Comparison of ENCODE assay signal across 8 cellular contexts in genomic region chr3:94063497-94064119, GRCh38. TPM values are rescaled to one million over a fixed set of nuclear protein-coding genes. Genes with fewer than 3 reads are reported as not detected.
A peak's percentile ranks its signal among the peaks of the same experiment; 100 is the strongest.
DNase-seq lines count a peak whose midpoint lies in the region; ATAC-seq and TF ChIP-seq lines count a peak whose summit lies in the region.

No MANE protein-coding gene starts in this region.

- ATAC-seq in GM21528 (IDR thresholded peaks at IDR 0.05; ENCODE audit: low FRiP score, unreplicated experiment) (no peak), HG03469 (IDR thresholded peaks at IDR 0.05; ENCODE audit: unreplicated experiment) (no peak)

- DNase-seq in ELR (ENCODE audit: low read depth) (peak; percentile 16), dorsolateral prefrontal cortex (no peak), SIG-M5 (lab: John Stamatoyannopoulos, UW) (no peak)
- no peak for DNase-seq in activated effector memory CD4-positive, alpha-beta T cell treated with anti-CD3 and anti-CD28 coated beads, Interleukin-2, amount 50 U/mL, for 16 hours

- TF ChIP-seq EP300 in neural cell (conservative IDR thresholded peaks at IDR 0.05; ENCODE audit: poor library complexity, severe bottlenecking): no peak

- H3K9me3 ChIP-seq in OCI-LY3 (ENCODE audit: insufficient read depth, low read length): no peaks in the 10 kb centered on the region
- H3K9me3 ChIP-seq in neural cell (ENCODE audit: low read length): no peaks in the 10 kb centered on the region

- H3K27me3 ChIP-seq in OCI-LY3 (ENCODE audit: low read depth, low read length) (no peaks in the 10 kb centered on the region), dorsolateral prefrontal cortex (no peaks in the 10 kb centered on the region), neural cell (ENCODE audit: insufficient read depth, low read depth, low read length) (no peaks in the 10 kb centered on the region)

- H3K79me2 ChIP-seq in OCI-LY3 (ENCODE audit: low read length) (peaks cover 31% of the 10 kb centered on the region), neural cell (replicated peaks; ENCODE audit: insufficient read depth, low read length) (peaks cover 28% of the 10 kb centered on the region)

- H3K4me3 ChIP-seq in OCI-LY3 (ENCODE audit: low read length) (peak overlapping the region; percentile 78), dorsolateral prefrontal cortex (peak overlapping the region; percentile 56 to 95 (median 84)), neural cell (ENCODE audit: low read length) (peak overlapping the region; percentile 73)

- no peaks in the 10 kb centered on the region for H3K9me2 ChIP-seq in neural cell (ENCODE audit: insufficient read depth, low read length)

- H3K36me3 ChIP-seq in OCI-LY3 (replicated peaks; ENCODE audit: low read depth, low read length) (peaks cover 8% of the 10 kb centered on the region), neural cell (ENCODE audit: insufficient read depth, low read length) (peaks cover 6% of the 10 kb centered on the region)

- H4K20me1 ChIP-seq in OCI-LY3 (ENCODE audit: insufficient read depth, low read length) (no peaks in the 10 kb centered on the region), neural cell (ENCODE audit: insufficient read depth) (no peaks in the 10 kb centered on the region)

- H3K4me1 ChIP-seq in OCI-LY3 (ENCODE audit: low read length): peaks cover 23% of the 10 kb centered on the region

- H3F3A ChIP-seq in neural cell (ENCODE audit: insufficient read depth, low read length, poor library complexity, severe bottlenecking): no peaks in the 10 kb centered on the region

- H3K27ac ChIP-seq in OCI-LY3 (ENCODE audit: low read length): peak overlapping the region; percentile 88
- peak overlapping the region in 57 of 59 donors; percentile 71 to 98 (median 93) for H3K27ac ChIP-seq in dorsolateral prefrontal cortex
- peak overlapping the region; percentile 97 for H3K27ac ChIP-seq in neural cell (ENCODE audit: low read length)

- no peak for TF ChIP-seq RAD21 in neural cell (conservative IDR thresholded peaks at IDR 0.05)

- intact Hi-C loops in dorsolateral prefrontal cortex (cut with DNase I): loop anchor here (2.0 to 10.0 kb wide), 2 partner anchors 59 to 83 kb away; partner anchors contain the start of gene ARL13B (in 1 of the 2)

- peak overlapping the region; percentile 93 for H2AFZ ChIP-seq in OCI-LY3 (ENCODE audit: low read depth, low read length)
- H2AFZ ChIP-seq in neural cell (ENCODE audit: low read depth, low read length): peak overlapping the region; percentile 98

- H3K9ac ChIP-seq in OCI-LY3 (ENCODE audit: low read length) (peak overlapping the region; percentile 95), neural cell (ENCODE audit: low read length) (peak overlapping the region; percentile 91)

- peak overlapping the region; percentile 44 for H3K4me2 ChIP-seq in OCI-LY3 (ENCODE audit: low read length)
- H3K4me2 ChIP-seq in neural cell (ENCODE audit: low read length): peak overlapping the region; percentile 59

- TF ChIP-seq CTCF in OCI-LY3 (IDR thresholded peaks at IDR 0.05; ENCODE audit: low read depth, low read length) (no peak), dorsolateral prefrontal cortex (IDR thresholded peaks at IDR 0.05 in 54 of 56, conservative IDR thresholded peaks at IDR 0.05 in 2 of 56; ENCODE audit: low read depth in 1 of 56, partially characterized antibody in 56 of 56) (no peak), neural cell (IDR thresholded peaks at IDR 0.05; ENCODE audit: poor library complexity, severe bottlenecking) (no peak)

TF ChIP-seq in neural cell, 6 proteins besides CTCF, POLR2A, EP300 and RAD21:
- TF ChIP-seq, protein P1, sequence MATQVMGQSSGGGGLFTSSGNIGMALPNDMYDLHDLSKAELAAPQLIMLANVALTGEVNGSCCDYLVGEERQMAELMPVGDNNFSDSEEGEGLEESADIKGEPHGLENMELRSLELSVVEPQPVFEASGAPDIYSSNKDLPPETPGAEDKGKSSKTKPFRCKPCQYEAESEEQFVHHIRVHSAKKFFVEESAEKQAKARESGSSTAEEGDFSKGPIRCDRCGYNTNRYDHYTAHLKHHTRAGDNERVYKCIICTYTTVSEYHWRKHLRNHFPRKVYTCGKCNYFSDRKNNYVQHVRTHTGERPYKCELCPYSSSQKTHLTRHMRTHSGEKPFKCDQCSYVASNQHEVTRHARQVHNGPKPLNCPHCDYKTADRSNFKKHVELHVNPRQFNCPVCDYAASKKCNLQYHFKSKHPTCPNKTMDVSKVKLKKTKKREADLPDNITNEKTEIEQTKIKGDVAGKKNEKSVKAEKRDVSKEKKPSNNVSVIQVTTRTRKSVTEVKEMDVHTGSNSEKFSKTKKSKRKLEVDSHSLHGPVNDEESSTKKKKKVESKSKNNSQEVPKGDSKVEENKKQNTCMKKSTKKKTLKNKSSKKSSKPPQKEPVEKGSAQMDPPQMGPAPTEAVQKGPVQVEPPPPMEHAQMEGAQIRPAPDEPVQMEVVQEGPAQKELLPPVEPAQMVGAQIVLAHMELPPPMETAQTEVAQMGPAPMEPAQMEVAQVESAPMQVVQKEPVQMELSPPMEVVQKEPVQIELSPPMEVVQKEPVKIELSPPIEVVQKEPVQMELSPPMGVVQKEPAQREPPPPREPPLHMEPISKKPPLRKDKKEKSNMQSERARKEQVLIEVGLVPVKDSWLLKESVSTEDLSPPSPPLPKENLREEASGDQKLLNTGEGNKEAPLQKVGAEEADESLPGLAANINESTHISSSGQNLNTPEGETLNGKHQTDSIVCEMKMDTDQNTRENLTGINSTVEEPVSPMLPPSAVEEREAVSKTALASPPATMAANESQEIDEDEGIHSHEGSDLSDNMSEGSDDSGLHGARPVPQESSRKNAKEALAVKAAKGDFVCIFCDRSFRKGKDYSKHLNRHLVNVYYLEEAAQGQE (IDR thresholded peaks at IDR 0.05; ENCODE audit: borderline replicate concordance): no peak
- TF ChIP-seq EZH2 (IDR thresholded peaks at IDR 0.05; ENCODE audit: borderline replicate concordance, insufficient read depth, low read length, poor library complexity, severe bottlenecking) (no peak), POLR2AphosphoS5 (IDR thresholded peaks at IDR 0.05) (no peak), MXI1 (conservative IDR thresholded peaks at IDR 0.05; ENCODE audit: poor library complexity, severe bottlenecking) (no peak), SMC3 (conservative IDR thresholded peaks at IDR 0.05; ENCODE audit: poor library complexity) (no peak), TAF1 (IDR thresholded peaks at IDR 0.05; ENCODE audit: low read depth) (no peak)
TF ChIP-seq in neural cell: peak in this region for 0.

RNA-seq across cellular contexts. Expression of gene NSUN3, which starts 0.7 kb away (rescaled TPM):
- 10 to 100 TPM in 116 of 120 experiments, 1 to 10 TPM in 4; 8.3 to 22.2 (median 16.8) TPM for total RNA-seq in dorsolateral prefrontal cortex
- 10.8 and 13.5 TPM in 2 replicates for polyA plus RNA-seq in neural cell
- 29.7 and 40.2 TPM in 2 replicates for polyA minus RNA-seq in neural cell

RNA-seq across cellular contexts. Expression of gene DHFR2, which starts 0.9 kb away (rescaled TPM):
- 10 to 100 TPM in 42 of 120 experiments, 1 to 10 TPM in 78; 3.7 to 20.5 (median 9.2) TPM for total RNA-seq in dorsolateral prefrontal cortex
- polyA plus RNA-seq in neural cell: 5.6 and 7.4 TPM in 2 replicates
- 11.7 and 13.8 TPM in 2 replicates for polyA minus RNA-seq in neural cell

RNA-seq across cellular contexts. Expression of gene STX19, which starts 35.2 kb away (rescaled TPM):
- total RNA-seq in dorsolateral prefrontal cortex: 1 to 10 TPM in 13 of 120 experiments, under 1 TPM in 61, not detected in 46; 0.36 to 1.7 (median 0.65) TPM
- not detected in 2 replicates for polyA plus RNA-seq in neural cell
- polyA minus RNA-seq in neural cell: not detected in 2 replicates
